ENCODE assay signal across 8 cellular contexts in the genomic region with DNA sequence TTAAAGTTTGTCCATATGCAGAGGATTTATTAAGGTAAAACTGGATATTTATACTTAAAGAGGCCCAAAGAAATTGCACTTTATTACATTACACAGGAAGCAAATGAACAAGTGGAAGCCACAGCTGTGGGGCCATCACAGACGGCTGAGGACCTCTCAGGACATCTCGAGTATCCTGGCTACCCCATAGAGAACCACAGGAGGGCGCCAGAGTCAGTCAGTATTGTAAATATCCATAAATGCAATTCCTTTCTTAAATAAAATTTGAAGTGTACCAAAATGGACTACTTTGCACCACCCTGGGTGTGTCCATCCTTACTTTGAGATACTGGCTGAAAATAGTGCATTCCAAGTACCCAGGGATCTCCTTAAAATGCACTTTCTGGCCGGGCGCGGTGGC.
DNase-seq lines count a peak whose midpoint lies in the region; ATAC-seq and TF ChIP-seq lines count a peak whose summit lies in the region.

No MANE protein-coding gene starts in this region.

- ATAC-seq in Right ventricle myocardium superior (ENCODE audit: poor library complexity): no peak
- ATAC-seq in HG03469 (IDR thresholded peaks at IDR 0.05; ENCODE audit: unreplicated experiment): no peak

- in situ Hi-C loops in brain microvascular endothelial cell (cut with HindIII; ENCODE audit: low pct_ligation_motif_present, low sequenced_read_pairs): no loop called here

- H3K27ac ChIP-seq in brain microvascular endothelial cell: no peak overlapping the region

- no peaks in the 10 kb centered on the region for H3K27me3 ChIP-seq in brain microvascular endothelial cell (replicated peaks)

- intact Hi-C loops in Right ventricle myocardium superior (cut with DNase I): no loop called here

- no peaks in the 10 kb centered on the region for H3K36me3 ChIP-seq in brain microvascular endothelial cell (replicated peaks)

- DNase-seq in NCI-H82 (lab: John Stamatoyannopoulos, UW) (peak; percentile 42), NCI-H82 treated with DMSO at 0.1 percent for 48 hours (lab: John Stamatoyannopoulos, UW; ENCODE audit: unreplicated experiment) (no peak), NB4 (ENCODE audit: low read depth) (peak; percentile 31), brain microvascular endothelial cell (peak; percentile 71), Right ventricle myocardium superior (no peak)
- DNase-seq in stimulated activated CD4-positive, alpha-beta T cell treated with anti-CD3 and anti-CD28 coated beads, Interleukin-2, amount 100 ng/mL, for 48 hours: peak; percentile 43 to 48
- DNase-seq in activated CD4-positive, CD25-positive, alpha-beta regulatory T cell treated with anti-CD3 and anti-CD28 coated beads, Interleukin-2, amount 50 U/mL, for 72 hours: no peak

- TF ChIP-seq POLR2A in NB4 (IDR thresholded peaks at IDR 0.05; ENCODE audit: extremely low read depth, insufficient read length): no peak

- H3K4me3 ChIP-seq in NB4 (ENCODE audit: low read depth, low read length) (no peak overlapping the region), brain microvascular endothelial cell (ENCODE audit: low read depth, low read length) (no peak overlapping the region)

- TF ChIP-seq CTCF in NB4 (IDR thresholded peaks at IDR 0.05; ENCODE audit: low read depth, low read length): peak; percentile 53
- TF ChIP-seq CTCF in brain microvascular endothelial cell (IDR thresholded peaks at IDR 0.05; ENCODE audit: low read depth, low read length, missing control alignments): peak; percentile 86

Comparison
In these comparisons a context has a peak if more than half of its experiments do, and no peak if none do; other contexts are left out.
1. DNase-seq: peak in NCI-H82 (single experiment), NB4 (single experiment), brain microvascular endothelial cell (single experiment) and stimulated activated CD4-positive, alpha-beta T cell treated with anti-CD3 and anti-CD28 coated beads, Interleukin-2, amount 100 ng/mL, for 48 hours (2 of 2); none in NCI-H82 treated with DMSO at 0.1 percent for 48 hours (single experiment), activated CD4-positive, CD25-positive, alpha-beta regulatory T cell treated with anti-CD3 and anti-CD28 coated beads, Interleukin-2, amount 50 U/mL, for 72 hours (single experiment) and Right ventricle myocardium superior (single experiment).